ENCODE assay signal across 23 cellular contexts in the genomic region with DNA sequence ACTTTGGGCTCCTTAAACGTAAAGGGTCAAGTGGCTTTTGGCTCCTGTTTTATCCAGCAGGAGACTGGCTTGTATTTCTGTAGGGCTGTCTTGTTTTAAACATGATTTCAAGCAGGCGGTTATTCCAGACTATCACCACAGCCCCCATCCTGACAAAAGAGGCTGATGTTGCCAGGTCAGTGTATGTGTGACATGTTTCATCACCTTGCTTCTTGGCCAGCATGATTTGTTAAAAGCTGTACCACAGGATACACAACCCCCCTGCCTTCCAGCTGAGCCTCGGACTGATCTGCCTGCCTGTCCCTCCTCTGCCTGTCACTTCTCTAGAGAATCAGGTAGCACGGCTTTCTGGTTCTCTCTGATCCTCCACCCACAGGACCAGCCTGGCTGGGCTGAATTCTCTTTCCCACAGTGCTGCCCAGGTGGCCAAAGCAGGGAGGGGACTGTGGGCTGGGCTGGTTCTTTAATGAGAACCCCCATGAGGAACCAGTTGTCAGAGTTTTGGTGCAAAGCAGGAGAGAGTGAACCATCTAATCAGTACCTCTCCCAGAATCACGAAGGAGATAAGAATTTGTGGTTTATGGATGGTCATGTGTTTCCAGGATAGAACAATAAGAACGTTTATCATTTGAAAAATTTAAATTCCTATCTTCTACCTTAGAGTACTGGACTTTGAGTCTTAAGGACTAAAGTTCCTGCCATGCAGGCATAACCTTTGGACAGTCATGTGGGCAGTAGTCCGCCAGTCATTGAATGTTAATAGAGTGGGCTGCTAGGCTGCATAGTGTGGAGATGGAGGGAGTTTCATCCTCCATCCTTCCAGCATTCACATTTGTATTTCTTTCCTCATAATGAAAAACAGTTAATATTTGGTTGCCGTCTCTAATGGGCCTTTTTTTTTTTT. TPM values are rescaled to one million over a fixed set of nuclear protein-coding genes. Genes with fewer than 3 reads are reported as not detected.
DNase-seq lines count a peak whose midpoint lies in the region; ATAC-seq, FAIRE-seq and TF ChIP-seq lines count a peak whose summit lies in the region.
"Had no signal": no experiment of that assay in that cellular context is flagged by ENCODE, and none has a peak within 500 bp of the region (broad histone marks: within the 10 kb centered on the region; RNA-seq: fewer than 3 reads in every experiment).

No MANE protein-coding gene starts in this region.

- no peak for TF ChIP-seq CTCF in bronchial epithelial cell (IDR thresholded peaks at IDR 0.05; ENCODE audit: insufficient read depth, low read length, severe bottlenecking)
- no peak for TF ChIP-seq CTCF in right lobe of liver (IDR thresholded peaks at IDR 0.05)
- no peak for TF ChIP-seq CTCF in ovary (IDR thresholded peaks at IDR 0.05)

- no peak overlapping the region for H3K4me3 ChIP-seq in bronchial epithelial cell (ENCODE audit: low read depth, low read length)
- peak overlapping the region in 1 of 3 donors; percentile 26 for H3K4me3 ChIP-seq in right lobe of liver
- H3K4me3 ChIP-seq in ovary: no peak overlapping the region
- H3K4me3 ChIP-seq: BLaER1, dorsolateral prefrontal cortex, upper lobe of right lung had no signal

- no peaks in the 10 kb centered on the region for H3K36me3 ChIP-seq in bronchial epithelial cell (ENCODE audit: control insufficient read depth, insufficient read depth, low read length)
- H3K36me3 ChIP-seq in right lobe of liver: no peaks in the 10 kb centered on the region
- H3K36me3 ChIP-seq in ovary: no peaks in the 10 kb centered on the region
- H3K36me3 ChIP-seq: BLaER1, upper lobe of right lung had no signal

- intact Hi-C loops in right lobe of liver (cut with DNase I): no loop called here
- intact Hi-C loops in ovary (cut with DNase I): no loop called here

- TF ChIP-seq POLR2A in right lobe of liver (IDR thresholded peaks at IDR 0.05) (no peak), ovary (IDR thresholded peaks at IDR 0.05) (no peak)

- ATAC-seq in right lobe of liver: peak; percentile 70 to 82 (median 78)
- no peak for ATAC-seq in GM19023 (IDR thresholded peaks at IDR 0.05; ENCODE audit: unreplicated experiment)
- ATAC-seq: activated CD4-positive, CD25-positive, alpha-beta regulatory T cell treated with anti-CD3 and anti-CD28 coated beads, Interleukin-2, amount 50 U/mL, for 24 hours; activated CD8-positive, alpha-beta T cell treated with anti-CD3 and anti-CD28 coated beads for 36 hours; stimulated activated naive CD8-positive, alpha-beta T cell treated with anti-CD3 and anti-CD28 coated beads, Interleukin-15, amount 100 ng/mL, for 72 hours; upper lobe of right lung had no signal

- H3K27ac ChIP-seq in right lobe of liver: peak overlapping the region; percentile 31 to 80 (median 80)
- H3K27ac ChIP-seq in substantia nigra (ENCODE audit: low read depth, low read length, poor library complexity, severe bottlenecking): peak overlapping the region; percentile 15
- no peak overlapping the region for H3K27ac ChIP-seq in ovary
- H3K27ac ChIP-seq: BLaER1, upper lobe of right lung had no signal

- WGBS in right lobe of liver (ENCODE audit: insufficient coverage, low coverage, low lambda C conversion rate, missing lambda C conversion rate): 33% methylated on average over 8 of the region's 8 CpGs
- 82 to 85% (median 84%) methylated on average over 8 of the region's 8 CpGs for WGBS in ovary, 3 donors

- H3K9me3 ChIP-seq in right lobe of liver: no peaks in the 10 kb centered on the region
- no peaks in the 10 kb centered on the region for H3K9me3 ChIP-seq in ovary
- H3K9me3 ChIP-seq: BLaER1, upper lobe of right lung had no signal

- peak; percentile 25 for DNase-seq in NK-92 treated with Interleukin-12 subunit alpha and Interleukin-12 subunit beta, amount 100 ng/mL, for 24 hours (lab: John Stamatoyannopoulos, UW)
- no peak for DNase-seq in NK-92 (lab: John Stamatoyannopoulos, UW; ENCODE audit: unreplicated experiment)
- DNase-seq in bronchial epithelial cell (ENCODE audit: low read depth): no peak
- peak; percentile 49 to 87 (median 82) for DNase-seq in right lobe of liver
- no peak for DNase-seq in substantia nigra (lab: John Stamatoyannopoulos, UW)
- no peak for DNase-seq in superior temporal gyrus (ENCODE audit: extremely low spot score)
- DNase-seq in ovary: no peak
- DNase-seq: activated CD8-positive, alpha-beta T cell treated with anti-CD3 and anti-CD28 coated beads for 36 hours; activated gamma-delta T cell; Calu3; dorsolateral prefrontal cortex; EL; NCI-H1092 treated with DMSO at 0.1 percent for 48 hours; NCI-H510A treated with DMSO at 0.1 percent for 48 hours; stimulated activated naive CD8-positive, alpha-beta T cell treated with anti-CD3 and anti-CD28 coated beads, Interleukin-15, amount 100 ng/mL, for 72 hours; T-helper 9 cell; upper lobe of right lung had no signal

- FAIRE-seq in bronchial epithelial cell (lab: Jason Lieb, UNC): peak; percentile 52
- FAIRE-seq: A204.1, H1 had no signal

- H3K27me3 ChIP-seq in bronchial epithelial cell (ENCODE audit: control insufficient read depth, insufficient read depth, low read length): no peaks in the 10 kb centered on the region
- H3K27me3 ChIP-seq in right lobe of liver: no peaks in the 10 kb centered on the region
- H3K27me3 ChIP-seq in ovary: no peaks in the 10 kb centered on the region
- H3K27me3 ChIP-seq: BLaER1, dorsolateral prefrontal cortex, upper lobe of right lung had no signal

- H3K4me1 ChIP-seq in right lobe of liver (peaks cover 0 to 69% (median 29%) of the 10 kb centered on the region in 4 donors), ovary (ENCODE audit: insufficient read depth) (peaks cover 5% of the 10 kb centered on the region)

- TF ChIP-seq EP300 in ovary (IDR thresholded peaks at IDR 0.05): no peak

RNA-seq across cellular contexts. Expression of a gene that starts 8.8 kb away (rescaled TPM):
- total RNA-seq in bronchial epithelial cell (7.1 and 11.6 TPM in 2 replicates), right lobe of liver (10 to 100 TPM; 24.6 to 64.3 (median 52.6) TPM), ovary (10 to 100 TPM in 4 of 7 donors, 1 to 10 TPM in 3; 8.2 to 11.3 (median 10.5) TPM)
- polyA plus RNA-seq in ovary: 10 to 100 TPM in 1 of 2 donors, 1 to 10 TPM in 1; 4.8 to 36.6 TPM

RNA-seq across cellular contexts. Expression of a gene that starts 35.6 kb away (rescaled TPM):
- total RNA-seq in bronchial epithelial cell (2.3 TPM in 1 of 2 replicates, not detected in the other), right lobe of liver (100 to 1,000 TPM in 1 of 6 experiments, 10 to 100 TPM in 5; 32.9 to 134 (median 61.0) TPM), ovary (1 to 10 TPM in 1 of 7 donors, under 1 TPM in 4, not detected in 2; 0.48 to 1.8 (median 0.65) TPM)
- 10 to 100 TPM in 1 of 2 donors, under 1 TPM in 1; 0.61 to 10.3 TPM for polyA plus RNA-seq in ovary
- total RNA-seq: activated CD8-positive, alpha-beta T cell treated with anti-CD3 and anti-CD28 coated beads for 36 hours; Calu3; H1; renal cortical epithelial cell had no signal
- polyA plus RNA-seq: H1 had no signal

RNA-seq across cellular contexts. Expression of a gene that starts 59.6 kb away (rescaled TPM):
- total RNA-seq in bronchial epithelial cell (18.1 and 20.3 TPM in 2 replicates), right lobe of liver (10 to 100 TPM in 4 of 6 experiments, 1 to 10 TPM in 2; 7.9 to 12.6 (median 10.6) TPM), ovary (10 to 100 TPM in 5 of 7 donors, 1 to 10 TPM in 2; 7.9 to 16.2 (median 15.0) TPM)
- polyA plus RNA-seq in ovary: 10 to 100 TPM; 11.8 to 18.8 TPM

RNA-seq across cellular contexts. Expression of a gene that starts 59.9 kb away (rescaled TPM):
- total RNA-seq in bronchial epithelial cell (7.6 and 10.3 TPM in 2 replicates), right lobe of liver (1 to 10 TPM; 6.1 to 9.9 (median 8.5) TPM), ovary (10 to 100 TPM in 2 of 7 donors, 1 to 10 TPM in 5; 7.3 to 12.0 (median 9.1) TPM)
- polyA plus RNA-seq in ovary: 10 to 100 TPM in 1 of 2 donors, 1 to 10 TPM in 1; 9.2 to 11.3 TPM

Comparison
In these comparisons a context has a peak if more than half of its experiments do, and no peak if none do; other contexts are left out.
1. DNase-seq: peak in NK-92 treated with Interleukin-12 subunit alpha and Interleukin-12 subunit beta, amount 100 ng/mL, for 24 hours (single experiment) and right lobe of liver (3 of 3); none in NK-92 (single experiment), bronchial epithelial cell (single experiment), substantia nigra (0 of 49), superior temporal gyrus (single experiment) and ovary (0 of 5).
2. H3K27ac ChIP-seq: peak in right lobe of liver (3 of 3) and substantia nigra (single experiment); none in ovary (0 of 2).
3. RNA of a gene that starts 35.6 kb away (total RNA-seq): 32.9 to 134 TPM in right lobe of liver; 0.48 to 1.8 TPM in ovary and 2.3 TPM in bronchial epithelial cell; every median in the first group is over 10 times any median in the second.